Comparison of ENCODE assay signal across 9 cellular contexts in the genomic region with DNA sequence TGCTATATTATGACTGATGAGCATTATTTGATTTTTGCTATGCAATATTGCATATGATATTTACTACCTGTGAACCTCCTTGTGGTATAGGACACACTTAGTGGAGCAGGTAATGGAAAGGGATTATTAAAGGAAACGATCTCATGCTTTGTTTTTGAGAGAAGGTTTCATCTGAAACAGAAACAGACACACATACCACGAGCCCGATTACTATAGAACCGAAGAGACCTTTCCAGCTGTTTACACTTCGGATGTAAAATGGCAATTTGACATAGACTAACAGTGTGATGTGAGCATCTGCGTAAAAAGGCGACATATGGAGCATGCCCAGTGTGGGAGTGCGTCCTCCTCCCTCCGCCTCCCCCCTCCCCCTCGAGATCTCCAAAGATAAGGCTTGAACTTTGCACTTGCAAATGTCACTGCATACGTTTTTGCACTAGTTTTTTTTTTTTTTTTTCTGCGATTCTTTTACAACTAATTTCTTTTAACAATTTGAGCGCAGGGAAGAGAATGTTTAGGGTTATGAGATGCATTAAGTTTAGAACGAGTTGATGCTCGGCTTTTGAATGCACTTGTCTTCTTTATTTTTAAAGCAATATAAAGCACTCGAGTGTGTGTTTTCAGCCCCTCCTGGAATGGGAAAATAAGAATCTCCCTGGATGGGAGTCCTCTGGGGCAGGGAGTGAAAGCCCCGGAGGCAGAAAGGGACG.
DNase-seq lines count a peak whose midpoint lies in the region; ATAC-seq and TF ChIP-seq lines count a peak whose summit lies in the region.
"Had no signal": no experiment of that assay in that cellular context is flagged by ENCODE, and none has a peak within 500 bp of the region (broad histone marks: within the 10 kb centered on the region; RNA-seq: fewer than 3 reads in every experiment).

No MANE protein-coding gene starts in this region.

- H3K9me3 Mint-ChIP-seq in endothelial cell (ENCODE audit: unreplicated experiment): no peaks in the 10 kb centered on the region
- no peaks in the 10 kb centered on the region for H3K9me3 Mint-ChIP-seq in progenitor cell of endocrine pancreas (ENCODE audit: low read depth)
- H3K9me3 Mint-ChIP-seq: memory B cell had no signal

- H3K4me1 Mint-ChIP-seq in endothelial cell (ENCODE audit: unreplicated experiment) (peaks cover 4% of the 10 kb centered on the region), progenitor cell of endocrine pancreas (ENCODE audit: low read depth) (peaks cover 13% of the 10 kb centered on the region)

- WGBS in tibial nerve, 2 donors: 2 to 7% methylated on average over 18 of the region's 18 CpGs

- peak overlapping the region; percentile 87 for H3K4me3 Mint-ChIP-seq in endothelial cell (ENCODE audit: unreplicated experiment)
- H3K4me3 Mint-ChIP-seq in progenitor cell of endocrine pancreas (ENCODE audit: low read depth): peak overlapping the region; percentile 73
- H3K4me3 Mint-ChIP-seq: memory B cell had no signal

- H3K27me3 Mint-ChIP-seq in endothelial cell (ENCODE audit: unreplicated experiment) (peaks cover 1% of the 10 kb centered on the region), progenitor cell of endocrine pancreas (no peaks in the 10 kb centered on the region)
- H3K27me3 Mint-ChIP-seq: memory B cell had no signal

- ATAC-seq in GM21723 (IDR thresholded peaks at IDR 0.05; ENCODE audit: unreplicated experiment) (peak; percentile 61), omental fat pad (ENCODE audit: low FRiP score) (no peak)

- H3K27me3 ChIP-seq in tibial nerve: no peaks in the 10 kb centered on the region

- H3K36me3 Mint-ChIP-seq in endothelial cell (ENCODE audit: low read depth, unreplicated experiment): no peaks in the 10 kb centered on the region
- H3K36me3 Mint-ChIP-seq in progenitor cell of endocrine pancreas (ENCODE audit: insufficient read depth): no peaks in the 10 kb centered on the region
- H3K36me3 Mint-ChIP-seq: memory B cell had no signal

- no peak for TF ChIP-seq EP300 in tibial nerve (IDR thresholded peaks at IDR 0.05)

- H3K4me3 ChIP-seq in GM12865 (ENCODE audit: low read depth, low read length) (no peak overlapping the region), tibial nerve (peak overlapping the region in 2 of 4 donors; percentile 20 to 22)

- H3K9me3 ChIP-seq in tibial nerve: no peaks in the 10 kb centered on the region

- DNase-seq in GM12865 (ENCODE audit: low read depth) (peak; percentile 5), NCI-H748 treated with DMSO at 0.1 percent for 48 hours (lab: John Stamatoyannopoulos, UW) (peak; percentile 46), endothelial cell (ENCODE audit: low spot score) (no peak), progenitor cell of endocrine pancreas (ENCODE audit: low spot score, unreplicated experiment) (no peak), omental fat pad (ENCODE audit: low spot score) (no peak), tibial nerve (ENCODE audit: low spot score in 2 of 2) (no peak), middle frontal gyrus (ENCODE audit: extremely low spot score, low spot score) (no peak)

- TF ChIP-seq CTCF in GM12865 (IDR thresholded peaks at IDR 0.05; ENCODE audit: insufficient read depth, low read depth, low read length, missing control alignments) (no peak), endothelial cell (IDR thresholded peaks at IDR 0.05; ENCODE audit: unreplicated experiment) (no peak), progenitor cell of endocrine pancreas (IDR thresholded peaks at IDR 0.05; ENCODE audit: unreplicated experiment) (no peak), omental fat pad (IDR thresholded peaks at IDR 0.05) (no peak), tibial nerve (IDR thresholded peaks at IDR 0.05) (no peak)

- H3K4me1 ChIP-seq in tibial nerve: peaks cover 0 to 12% (median 0%) of the 10 kb centered on the region in 4 donors

- H3K36me3 ChIP-seq in tibial nerve: no peaks in the 10 kb centered on the region

- H3K27ac Mint-ChIP-seq in endothelial cell (ENCODE audit: unreplicated experiment) (no peak overlapping the region), progenitor cell of endocrine pancreas (peak overlapping the region; percentile 7)
- H3K27ac Mint-ChIP-seq: memory B cell had no signal

- TF ChIP-seq POLR2A in tibial nerve (IDR thresholded peaks at IDR 0.05): no peak

- H3K27ac ChIP-seq in tibial nerve: peak overlapping the region in 1 of 4 donors; percentile 20

Comparison
In these comparisons a context has a peak if more than half of its experiments do, and no peak if none do; other contexts are left out.
1. DNase-seq: peak in GM12865 (single experiment) and NCI-H748 treated with DMSO at 0.1 percent for 48 hours (single experiment); none in endothelial cell (single experiment), progenitor cell of endocrine pancreas (single experiment), omental fat pad (single experiment), tibial nerve (0 of 2) and middle frontal gyrus (single experiment).